29 cellular contexts compared by ENCODE assay signal in the genomic region with DNA sequence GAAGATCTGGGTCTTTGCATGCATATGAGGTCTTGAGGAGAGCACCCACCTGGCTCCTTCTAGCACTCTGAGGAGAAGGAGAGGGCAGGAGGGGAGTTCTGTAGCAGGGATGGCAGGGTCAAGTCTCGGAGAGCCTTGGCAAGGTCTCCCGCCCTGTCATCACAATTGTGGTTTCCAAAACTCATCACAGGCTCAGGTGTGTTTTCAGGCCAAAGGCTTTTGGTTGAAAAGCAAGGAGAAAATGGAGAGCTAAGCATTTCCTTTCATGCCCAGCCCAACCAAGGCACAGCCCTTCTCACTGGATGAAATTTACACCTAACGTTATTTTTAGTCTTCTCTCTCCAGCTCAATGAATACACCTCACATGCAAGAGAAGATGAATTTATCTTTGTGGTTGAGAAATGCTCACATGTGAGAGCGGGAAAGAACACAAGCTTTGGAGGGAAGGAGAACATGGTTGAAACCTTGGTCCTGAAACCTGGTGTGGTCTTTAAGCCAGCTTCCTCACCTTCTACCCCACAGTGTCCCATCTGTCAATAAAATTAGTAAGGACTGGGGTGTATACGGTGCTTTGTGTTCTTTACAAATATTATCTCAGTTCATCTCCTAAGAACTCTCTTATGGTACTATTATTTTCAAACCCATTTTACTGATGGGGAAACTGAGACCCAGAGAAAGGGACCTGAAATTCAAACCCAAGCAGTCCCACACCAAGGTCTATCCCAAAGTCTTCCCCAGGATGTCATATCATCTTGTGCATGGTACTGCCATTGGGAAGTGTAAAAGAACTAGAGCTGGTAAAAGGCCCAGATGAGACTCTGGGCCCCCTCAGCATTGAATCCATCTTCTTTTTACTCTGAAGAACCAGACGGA.
"Had no signal": no experiment of that assay in that cellular context is flagged by ENCODE, and none has a peak within 500 bp of the region (broad histone marks: within the 10 kb centered on the region; RNA-seq: fewer than 3 reads in every experiment).

No MANE protein-coding gene starts in this region.

- H3K27me3 ChIP-seq: left lung, neural progenitor cell, neutrophil, right atrium auricular region, stomach, testis, thyroid gland, transverse colon, upper lobe of left lung, vagina had no signal

- H3K9me3 ChIP-seq: left lung, lower lobe of right lung, neutrophil, right atrium auricular region, stomach, testis, thyroid gland, transverse colon, upper lobe of left lung, vagina had no signal

- H3K9ac ChIP-seq: neural progenitor cell had no signal

- FAIRE-seq: keratinocyte had no signal

- H3K4me1 ChIP-seq: lower lobe of right lung, neural progenitor cell, right atrium auricular region, stomach, testis, thyroid gland, transverse colon, vagina had no signal

- DNase-seq: hippocampal formation; kidney glomerular epithelial cell; left cardiac atrium; left lung; lower lobe of right lung; mammary epithelial cell; mesenchymal stem cell; naive B cell; natural killer cell; nephron progenitor cell; occipital lobe; stimulated activated CD4-positive, alpha-beta T cell treated with anti-CD3 and anti-CD28 coated beads, Interleukin-12 subunit alpha, Interleukin-12 subunit beta, amount 100 ng/mL, for 4 hours; stimulated activated CD4-positive, alpha-beta T cell treated with anti-CD3 and anti-CD28 coated beads, Interleukin-15, amount 100 ng/mL, for 24 hours; stimulated activated CD4-positive, alpha-beta T cell treated with anti-CD3 and anti-CD28 coated beads, Interleukin-2, amount 100 ng/mL, for 24 hours; stimulated activated CD4-positive, alpha-beta T cell treated with anti-CD3 and anti-CD28 coated beads, Interleukin-4, amount 100 ng/mL, for 1 hour; stimulated activated naive B cell treated with anti-CD40 and anti-IgM and Interleukin-4, amounts not matched to agents 10 μg/mL and 1 μg/mL and 100 μg/mL, for 72 hours; stimulated activated naive CD8-positive, alpha-beta T cell treated with anti-CD3 and anti-CD28 coated beads, Interleukin-15, Interleukin-2, amounts not matched to agents 100 U/mL and 50 U/mL, for 24 hours; stomach; testis; thyroid gland; transverse colon; upper lobe of left lung had no signal

- H3K4me2 ChIP-seq: neural progenitor cell had no signal

- H2AFZ ChIP-seq: neural progenitor cell had no signal

- ATAC-seq: left lung; lower lobe of right lung; natural killer cell; sciatic nerve; stimulated activated naive B cell treated with anti-CD40 and anti-IgM and Interleukin-4, amounts not matched to agents 10 μg/mL and 1 μg/mL and 100 μg/mL, for 72 hours; stimulated activated naive CD8-positive, alpha-beta T cell treated with anti-CD3 and anti-CD28 coated beads, Interleukin-15, Interleukin-2, amounts not matched to agents 100 U/mL and 50 U/mL, for 24 hours had no signal

- H3K4me3 ChIP-seq: left lung, lower lobe of right lung, neural progenitor cell, right atrium auricular region, skin epidermis, stomach, testis, thyroid gland, transverse colon, upper lobe of left lung, vagina had no signal

- H3K27ac ChIP-seq: left lung, lower lobe of right lung, neural progenitor cell, neutrophil, right atrium auricular region, skin epidermis, stomach, testis, thyroid gland, transverse colon, upper lobe of left lung, vagina had no signal

- H3K36me3 ChIP-seq: left lung, lower lobe of right lung, neural progenitor cell, neutrophil, right atrium auricular region, stomach, thyroid gland, transverse colon, upper lobe of left lung, vagina had no signal
